28 cellular contexts compared by ENCODE assay signal in the genomic region with DNA sequence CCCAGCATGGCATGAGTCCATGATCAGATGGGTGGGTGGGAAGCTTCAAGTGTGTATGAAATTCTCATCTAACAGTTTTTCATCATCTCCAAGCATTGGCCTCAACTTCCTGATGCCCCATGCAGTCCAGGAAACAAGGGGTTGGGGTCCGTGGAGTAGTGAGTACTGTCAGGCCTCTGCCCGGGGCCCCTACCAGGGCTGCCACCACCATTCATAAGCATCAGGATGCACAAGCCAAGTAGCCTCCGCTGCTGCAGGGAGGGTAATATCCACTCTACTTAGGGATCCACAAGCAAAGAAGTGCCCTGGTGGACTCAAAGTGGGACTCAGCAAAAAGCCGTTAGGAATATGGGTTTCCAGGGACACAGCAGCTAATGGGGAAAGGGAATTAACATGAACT. TPM values are rescaled to one million over a fixed set of nuclear protein-coding genes. Genes with fewer than 3 reads are reported as not detected.
"Had no signal": no experiment of that assay in that cellular context is flagged by ENCODE, and none has a peak within 500 bp of the region (broad histone marks: within the 10 kb centered on the region; RNA-seq: fewer than 3 reads in every experiment).

No MANE protein-coding gene starts in this region.

- H3K36me3 ChIP-seq: suprapubic skin, thoracic aorta, thyroid gland, transverse colon, upper lobe of left lung, upper lobe of right lung, uterus, vagina had no signal

- H3K4me1 ChIP-seq: stomach, testis, thyroid gland, tibial artery, tibial nerve, transverse colon, upper lobe of left lung, upper lobe of right lung, uterus, vagina had no signal

- DNase-seq: stimulated activated CD4-positive, alpha-beta T cell treated with anti-CD3 and anti-CD28 coated beads, Interleukin-2, amount 100 ng/mL, for 48 hours; stimulated activated CD4-positive, alpha-beta T cell treated with anti-CD3 and anti-CD28 coated beads, Interleukin-4, amount 100 ng/mL, for 1 hour; stimulated activated CD4-positive, alpha-beta T cell treated with anti-CD3 and anti-CD28 coated beads, Interleukin-4, amount 100 ng/mL, for 24 hours; stimulated activated CD4-positive, alpha-beta T cell treated with anti-CD3 and anti-CD28 coated beads, Interleukin-4, amount 100 ng/mL, for 4 hours; stimulated activated CD8-positive, alpha-beta memory T cell treated with anti-CD3 and anti-CD28 coated beads, Interleukin-4, amount 100 ng/mL, for 48 hours; stimulated activated naive B cell treated with anti-CD40 and anti-IgM and Interleukin-4, amounts not matched to agents 10 μg/mL and 1 μg/mL and 100 μg/mL, for 72 hours; stimulated activated naive CD4-positive, alpha-beta T cell; stimulated activated naive CD4-positive, alpha-beta T cell treated with Interleukin-2 at 50 U/mL for 16 hours; stimulated activated naive CD8-positive, alpha-beta T cell treated with anti-CD3 and anti-CD28 coated beads, Interleukin-15, amount 100 ng/mL, for 72 hours; stimulated activated naive CD8-positive, alpha-beta T cell treated with anti-CD3 and anti-CD28 coated beads, Interleukin-15, Interleukin-2, amounts not matched to agents 100 U/mL and 50 U/mL, for 24 hours; stomach; substantia nigra; testis; thyroid gland; transverse colon; trophoblast cell; upper lobe of left lung; upper lobe of right lung; uterus had no signal

- H3K27me3 ChIP-seq: stomach, suprapubic skin, testis, thyroid gland, tibial artery, tibial nerve, transverse colon, upper lobe of left lung, upper lobe of right lung, uterus, vagina had no signal

- H3K4me3 ChIP-seq: stomach, suprapubic skin, testis, thoracic aorta, thyroid gland, tibial artery, tibial nerve, transverse colon, upper lobe of left lung, upper lobe of right lung, uterus, vagina had no signal

- H3K9me3 ChIP-seq: stomach, suprapubic skin, testis, thoracic aorta, thyroid gland, tibial artery, tibial nerve, transverse colon, upper lobe of left lung, upper lobe of right lung, uterus, vagina had no signal

- ATAC-seq: stimulated activated effector memory CD8-positive, alpha-beta T cell treated with anti-CD3 and anti-CD28 coated beads, Interleukin-12 subunit alpha, Interleukin-12 subunit beta, amount 100 ng/mL, for 72 hours; stimulated activated memory B cell treated with anti-CD40 and anti-IgM and Interleukin-4, amounts not matched to agents 10 μg/mL and 1 μg/mL and 100 μg/mL, for 72 hours; stimulated activated naive B cell treated with anti-CD40 and anti-IgM and Interleukin-4, amounts not matched to agents 10 μg/mL and 1 μg/mL and 100 μg/mL, for 72 hours; stimulated activated naive CD8-positive, alpha-beta T cell treated with anti-CD3 and anti-CD28 coated beads, Interleukin-15, amount 100 ng/mL, for 72 hours; stimulated activated naive CD8-positive, alpha-beta T cell treated with anti-CD3 and anti-CD28 coated beads, Interleukin-15, Interleukin-2, amounts not matched to agents 100 U/mL and 50 U/mL, for 24 hours; upper lobe of right lung had no signal

- H3K27ac ChIP-seq: stomach, suprapubic skin, testis, thoracic aorta, thyroid gland, tibial artery, tibial nerve, transverse colon, upper lobe of left lung, upper lobe of right lung, uterus, vagina had no signal

RNA-seq across cellular contexts. Expression of a gene that starts 49.3 kb away (rescaled TPM):
- total RNA-seq: subcutaneous adipose tissue, suprapubic skin, thoracic aorta, tibial nerve, upper lobe of left lung, upper lobe of right lung, ureter had no signal
